In genomic region chr1:66576645-66577044, GRCh38 we compare ENCODE assay signal across 13 cellular contexts. TPM values are rescaled to one million over a fixed set of nuclear protein-coding genes. Genes with fewer than 3 reads are reported as not detected.
DNase-seq lines count a peak whose midpoint lies in the region; ATAC-seq and TF ChIP-seq lines count a peak whose summit lies in the region.
"Had no signal": no experiment of that assay in that cellular context is flagged by ENCODE, and none has a peak within 500 bp of the region (broad histone marks: within the 10 kb centered on the region; RNA-seq: fewer than 3 reads in every experiment).

No MANE protein-coding gene starts in this region.

- no peaks in the 10 kb centered on the region for H3K9me2 ChIP-seq in SK-N-SH

- TF ChIP-seq EP300 in SK-N-SH (IDR thresholded peaks at IDR 0.05; ENCODE audit: borderline replicate concordance in 1 of 2, low read depth in 1 of 2, low read length in 1 of 2): no peak

- H3K79me2 ChIP-seq in SK-N-SH (ENCODE audit: insufficient read depth): peaks cover 42% of the 10 kb centered on the region; the same call in 1 of the 2 replicates

- H3K9ac ChIP-seq in SK-N-SH: peak overlapping the region; percentile 1; the same call in 1 of the 2 replicates

- WGBS in SK-N-SH (ENCODE audit: low lambda C conversion rate): 14% methylated on average over 1 of the region's 1 CpG

- H3K9me3 ChIP-seq in SK-N-SH (no peaks in the 10 kb centered on the region), T-helper 17 cell (ENCODE audit: control insufficient read depth, low read length, poor library complexity, severe bottlenecking) (no peaks in the 10 kb centered on the region)

- peaks cover 27 to 32% of the 10 kb centered on the region in 2 experiments; a peak in 3 of 4 replicates for H3K4me1 ChIP-seq in SK-N-SH (ENCODE audit: control insufficient read depth in 1 of 2, insufficient read depth in 2 of 2, low read depth in 1 of 2, low read length in 1 of 2)

- no peak for TF ChIP-seq RAD21 in SK-N-SH (IDR thresholded peaks at IDR 0.05; ENCODE audit: low read length)

- H4K20me1 ChIP-seq in SK-N-SH (ENCODE audit: insufficient read depth): no peaks in the 10 kb centered on the region

- H3K4me3 ChIP-seq in SK-N-SH (ENCODE audit: low read depth in 2 of 2, low read length in 1 of 2) (no peak overlapping the region), fibroblast of villous mesenchyme (ENCODE audit: low read depth, low read length) (no peak overlapping the region)
- H3K4me3 ChIP-seq: PC-9 had no signal

- no peak overlapping the region for H3K27ac Mint-ChIP-seq in T-helper 17 cell
- H3K27ac Mint-ChIP-seq: CD8-positive, alpha-beta T cell; natural killer cell had no signal

- no peak overlapping the region for H2AFZ ChIP-seq in SK-N-SH (ENCODE audit: low read depth)
- H2AFZ ChIP-seq: PC-9 had no signal

- H3K27ac ChIP-seq in SK-N-SH (ENCODE audit: low read depth in 2 of 2, low read length in 1 of 2): peak overlapping the region; percentile 57 to 91
- H3K27ac ChIP-seq: PC-9 had no signal

- H3K36me3 ChIP-seq in SK-N-SH (replicated peaks in 1 of 2; ENCODE audit: control insufficient read depth in 1 of 2, insufficient read depth in 2 of 2, low read length in 1 of 2): peaks cover 0 to 5% of the 10 kb centered on the region in 2 experiments

- peaks cover 20% of the 10 kb centered on the region for H3F3A ChIP-seq in SK-N-SH (replicated peaks; ENCODE audit: insufficient read depth)

- H3K36me3 Mint-ChIP-seq in T-helper 17 cell (ENCODE audit: low read depth): no peaks in the 10 kb centered on the region
- H3K36me3 Mint-ChIP-seq: CD8-positive, alpha-beta T cell; natural killer cell had no signal

- peaks cover 58% of the 10 kb centered on the region for H3K27me3 Mint-ChIP-seq in T-helper 17 cell

- POLR2A ChIA-PET in SK-N-SH (lab: Yijun Ruan, JAX): no interaction called here

- TF ChIP-seq CTCF in SK-N-SH (IDR thresholded peaks at IDR 0.05) (no peak), fibroblast of villous mesenchyme (IDR thresholded peaks at IDR 0.05; ENCODE audit: insufficient read depth, low read depth, low read length) (no peak)

- peak overlapping the region; percentile 15; the same call in 1 of the 2 replicates for H3K4me2 ChIP-seq in SK-N-SH
- H3K4me2 ChIP-seq: PC-9 had no signal

- CTCF ChIA-PET in SK-N-SH (lab: Yijun Ruan, JAX): no interaction called here

- no peaks in the 10 kb centered on the region for H3K27me3 ChIP-seq in SK-N-SH (ENCODE audit: insufficient read depth)

- ATAC-seq in T-helper 17 cell: no peak
- ATAC-seq: CD8-positive, alpha-beta T cell; natural killer cell had no signal

- DNase-seq in Ammon's horn (ENCODE audit: low spot score) (peak; percentile 30), ELF-1 (ENCODE audit: low read depth, low spot score) (peak; percentile 7), SK-N-SH (peak; percentile 14), fibroblast of villous mesenchyme (ENCODE audit: low read depth) (peak; percentile 87), NCI-H1694 (lab: John Stamatoyannopoulos, UW) (no peak), T-helper 17 cell (no peak), OCI-M2 (lab: John Stamatoyannopoulos, UW; ENCODE audit: unreplicated experiment) (no peak), cerebellar nuclear complex (lab: John Stamatoyannopoulos, UW) (no peak)
- DNase-seq: amniotic stem cell; CD8-positive, alpha-beta T cell; natural killer cell; PC-9; stimulated activated CD4-positive, alpha-beta T cell treated with anti-CD3 and anti-CD28 coated beads, Interleukin-15, amount 100 ng/mL, for 24 hours had no signal

- H3K4me3 Mint-ChIP-seq in T-helper 17 cell: no peak overlapping the region
- H3K4me3 Mint-ChIP-seq: CD8-positive, alpha-beta T cell; natural killer cell had no signal

- H3K4me1 Mint-ChIP-seq in T-helper 17 cell: no peaks in the 10 kb centered on the region
- H3K4me1 Mint-ChIP-seq: natural killer cell had no signal

TF ChIP-seq in SK-N-SH, 30 proteins besides CTCF, POLR2A, EP300 and RAD21:
- TF ChIP-seq JUND (IDR thresholded peaks at IDR 0.05): 0 out of 2 replicates have a peak, but pooled peaks have one; percentile 13
- TF ChIP-seq NFIC (IDR thresholded peaks at IDR 0.05; ENCODE audit: borderline replicate concordance): peak; percentile 57; the same call in 1 of the 2 replicates
- peak; percentile 45 for TF ChIP-seq GATA2 (CRISPR knock-in tag; IDR thresholded peaks at IDR 0.05)
- no peak for TF ChIP-seq PBX3 (IDR thresholded peaks at IDR 0.05)

RNA-seq across cellular contexts. Expression of gene SGIP1, which starts 42.7 kb away (rescaled TPM):
- polyA plus RNA-seq in SK-N-SH (2012; rRNA removed): 15.5 and 22.1 TPM in 2 replicates
- polyA plus RNA-seq in SK-N-SH (2012; cell fraction: cytosol; rRNA removed): 12.4 and 15.1 TPM in 2 replicates
- 35.3 and 68.0 TPM in 2 replicates for polyA plus RNA-seq in SK-N-SH (2012; cell fraction: nucleus; rRNA removed)
- total RNA-seq in fibroblast of villous mesenchyme: 98.9 and 180 TPM in 2 replicates
- under 1 TPM in 1 of 2 donors, not detected in 1; 0.07 TPM for total RNA-seq in T-helper 17 cell
- total RNA-seq: CD8-positive, alpha-beta T cell; PC-9 had no signal

Comparison
In these comparisons a context has a peak if more than half of its experiments do, and no peak if none do; other contexts are left out.
1. DNase-seq: peak in Ammon's horn (single experiment), ELF-1 (single experiment), SK-N-SH (single experiment) and fibroblast of villous mesenchyme (single experiment); none in NCI-H1694 (single experiment), T-helper 17 cell (0 of 3), OCI-M2 (single experiment) and cerebellar nuclear complex (0 of 2).
2. RNA of gene SGIP1, which starts 42.7 kb away (total RNA-seq): 98.9 to 180 TPM in fibroblast of villous mesenchyme; 0.07 TPM in T-helper 17 cell; every median in the first group is over 10 times any median in the second.